14 cellular contexts compared by ENCODE assay signal in genomic region chr22:39017596-39018365, GRCh38. TPM values are rescaled to one million over a fixed set of nuclear protein-coding genes. Genes with fewer than 3 reads are reported as not detected.
A peak's percentile ranks its signal among the peaks of the same experiment; 100 is the strongest.
DNase-seq lines count a peak whose midpoint lies in the region; ATAC-seq and TF ChIP-seq lines count a peak whose summit lies in the region.
"Had no signal": no experiment of that assay in that cellular context is flagged by ENCODE, and none has a peak within 500 bp of the region (broad histone marks: within the 10 kb centered on the region; RNA-seq: fewer than 3 reads in every experiment).

No MANE protein-coding gene starts in this region.

- no peak for TF ChIP-seq CTCF in neural crest cell (conservative IDR thresholded peaks at IDR 0.05)

- no peaks in the 10 kb centered on the region for H3K9me3 Mint-ChIP-seq in activated CD4-positive, alpha-beta T cell treated with anti-CD3 and anti-CD28 coated beads, Interleukin-2, amount 10 ng/mL, durations not matched to agents 24 days and 14 days
- no peaks in the 10 kb centered on the region for H3K9me3 Mint-ChIP-seq in activated CD4-positive, alpha-beta T cell treated with anti-CD3 and anti-CD28 coated beads for 36 hours (ENCODE audit: low read depth)
- H3K9me3 Mint-ChIP-seq in T-cell, result no peaks in the 10 kb centered on the region
- H3K9me3 Mint-ChIP-seq in neural crest cell, result no peaks in the 10 kb centered on the region

- POLR2A ChIA-PET in activated CD4-positive, alpha-beta T cell treated with anti-CD3 and anti-CD28 coated beads for 36 hours (lab: Charles Lee), result no interaction called here
- POLR2A ChIA-PET in T-cell (lab: Charles Lee), result no interaction called here

- H3K36me3 Mint-ChIP-seq in activated CD4-positive, alpha-beta T cell treated with anti-CD3 and anti-CD28 coated beads, Interleukin-2, amount 10 ng/mL, durations not matched to agents 24 days and 14 days (ENCODE audit: low read depth), result peaks cover 32% of the 10 kb centered on the region
- peaks cover 16% of the 10 kb centered on the region for H3K36me3 Mint-ChIP-seq in activated CD4-positive, alpha-beta T cell treated with anti-CD3 and anti-CD28 coated beads for 36 hours (ENCODE audit: low read depth)
- H3K36me3 Mint-ChIP-seq in T-cell (peaks cover 7% of the 10 kb centered on the region), neural crest cell (ENCODE audit: low read depth) (no peaks in the 10 kb centered on the region)

- H3K27ac Mint-ChIP-seq in activated CD4-positive, alpha-beta T cell treated with anti-CD3 and anti-CD28 coated beads, Interleukin-2, amount 10 ng/mL, durations not matched to agents 24 days and 14 days, result peak overlapping the region; percentile 58
- no peak overlapping the region for H3K27ac Mint-ChIP-seq in activated CD4-positive, alpha-beta T cell treated with anti-CD3 and anti-CD28 coated beads for 36 hours
- H3K27ac Mint-ChIP-seq in T-cell (peak overlapping the region; percentile 72 to 80), neural crest cell (ENCODE audit: unreplicated experiment) (peak overlapping the region; percentile 84)

- intact Hi-C loops in activated CD4-positive, alpha-beta T cell treated with anti-CD3 and anti-CD28 coated beads, Interleukin-2, amount 10 ng/mL, durations not matched to agents 24 days and 14 days (cut with micrococcal nuclease), result no loop called here
- intact Hi-C loops in activated CD4-positive, alpha-beta T cell treated with anti-CD3 and anti-CD28 coated beads for 36 hours (cut with DNase I, micrococcal nuclease), result loop anchor here (10.0 kb wide), 2 partner anchors 297 to 507 kb away; partner anchors contain the start of genes ATF4 (in 1 of the 2) and RPL3 (in 1 of the 2)

- no peaks in the 10 kb centered on the region for H3K27me3 Mint-ChIP-seq in activated CD4-positive, alpha-beta T cell treated with anti-CD3 and anti-CD28 coated beads, Interleukin-2, amount 10 ng/mL, durations not matched to agents 24 days and 14 days
- no peaks in the 10 kb centered on the region for H3K27me3 Mint-ChIP-seq in activated CD4-positive, alpha-beta T cell treated with anti-CD3 and anti-CD28 coated beads for 36 hours
- no peaks in the 10 kb centered on the region for H3K27me3 Mint-ChIP-seq in T-cell
- no peaks in the 10 kb centered on the region for H3K27me3 Mint-ChIP-seq in neural crest cell (ENCODE audit: low read depth)

- H3K4me1 Mint-ChIP-seq in activated CD4-positive, alpha-beta T cell treated with anti-CD3 and anti-CD28 coated beads, Interleukin-2, amount 10 ng/mL, durations not matched to agents 24 days and 14 days, result peaks cover 46% of the 10 kb centered on the region
- H3K4me1 Mint-ChIP-seq in activated CD4-positive, alpha-beta T cell treated with anti-CD3 and anti-CD28 coated beads for 36 hours, result peaks cover 44% of the 10 kb centered on the region
- peaks cover 46 to 66% (median 62%) of the 10 kb centered on the region in 3 donors for H3K4me1 Mint-ChIP-seq in T-cell
- H3K4me1 Mint-ChIP-seq in neural crest cell, result peaks cover 43% of the 10 kb centered on the region

- CTCF ChIA-PET in activated CD4-positive, alpha-beta T cell treated with anti-CD3 and anti-CD28 coated beads for 36 hours (lab: Charles Lee), result interaction anchor here (0.8 kb wide), 1 partner anchor 148 kb away, joined by 3 read pairs; no protein-coding TSS in a partner anchor
- CTCF ChIA-PET in T-cell (lab: Charles Lee), result no interaction called here

- DNase-seq in activated CD4-positive, alpha-beta T cell treated with anti-CD3 and anti-CD28 coated beads, Interleukin-2, amount 10 ng/mL, durations not matched to agents 24 days and 14 days, result no peak
- DNase-seq in activated CD4-positive, alpha-beta T cell treated with anti-CD3 and anti-CD28 coated beads for 36 hours, result no peak
- DNase-seq in T-cell, result no peak
- peak; percentile 90 for DNase-seq in iPS DF 19.7 (ENCODE audit: low read depth, low spot score)
- DNase-seq in neural crest cell (ENCODE audit: low read depth, low spot score), result no peak
- no peak for DNase-seq in NCI-H1417 treated with DMSO at 0.1 percent for 48 hours (lab: John Stamatoyannopoulos, UW)
- DNase-seq in medulla oblongata (ENCODE audit: extremely low spot score), result no peak
- DNase-seq: adrenal gland; C1 segment of cervical spinal cord; central memory CD4-positive, alpha-beta T cell; DND-41; occipital lobe; right lobe of liver had no signal

- ATAC-seq in activated CD4-positive, alpha-beta T cell treated with anti-CD3 and anti-CD28 coated beads for 36 hours, result no peak
- no peak for ATAC-seq in T-cell (replicated peaks in 1 of 4)
- no peak for ATAC-seq in activated CD4-positive, CD25-positive, alpha-beta regulatory T cell treated with anti-CD3 and anti-CD28 coated beads, Interleukin-2, amount 50 U/mL, for 24 hours
- ATAC-seq: right lobe of liver had no signal

- no peak overlapping the region for H3K4me3 Mint-ChIP-seq in activated CD4-positive, alpha-beta T cell treated with anti-CD3 and anti-CD28 coated beads, Interleukin-2, amount 10 ng/mL, durations not matched to agents 24 days and 14 days
- H3K4me3 Mint-ChIP-seq in activated CD4-positive, alpha-beta T cell treated with anti-CD3 and anti-CD28 coated beads for 36 hours, result no peak overlapping the region
- peak overlapping the region in 2 of 3 donors; percentile 21 to 54 for H3K4me3 Mint-ChIP-seq in T-cell
- peak overlapping the region; percentile 51 for H3K4me3 Mint-ChIP-seq in neural crest cell

RNA-seq across cellular contexts. Expression of gene APOBEC3D, which starts 3.1 kb away (rescaled TPM):
- total RNA-seq in activated CD4-positive, alpha-beta T cell treated with anti-CD3 and anti-CD28 coated beads, Interleukin-2, amount 10 ng/mL, durations not matched to agents 24 days and 14 days, result 26.2 and 26.7 TPM in 2 replicates
- 10 to 100 TPM; 27.0 to 28.2 TPM for total RNA-seq in activated CD4-positive, alpha-beta T cell treated with anti-CD3 and anti-CD28 coated beads for 36 hours
- total RNA-seq in T-cell (10 to 100 TPM; 17.1 to 27.2 (median 24.4) TPM), neural crest cell (1.1 and 1.4 TPM in 2 replicates)

RNA-seq across cellular contexts. Expression of gene APOBEC3C, which starts 3.7 kb away (rescaled TPM):
- 73.6 and 74.8 TPM in 2 replicates for total RNA-seq in activated CD4-positive, alpha-beta T cell treated with anti-CD3 and anti-CD28 coated beads, Interleukin-2, amount 10 ng/mL, durations not matched to agents 24 days and 14 days
- 10 to 100 TPM; 75.3 to 98.5 TPM for total RNA-seq in activated CD4-positive, alpha-beta T cell treated with anti-CD3 and anti-CD28 coated beads for 36 hours
- total RNA-seq in T-cell (10 to 100 TPM; 32.9 to 61.7 (median 52.1) TPM), neural crest cell (8.1 and 9.5 TPM in 2 replicates)

RNA-seq across cellular contexts. Expression of gene APOBEC3F, which starts 22.9 kb away (rescaled TPM):
- total RNA-seq in activated CD4-positive, alpha-beta T cell treated with anti-CD3 and anti-CD28 coated beads, Interleukin-2, amount 10 ng/mL, durations not matched to agents 24 days and 14 days, result 16.9 and 19.8 TPM in 2 replicates
- total RNA-seq in activated CD4-positive, alpha-beta T cell treated with anti-CD3 and anti-CD28 coated beads for 36 hours, result 10 to 100 TPM; 19.0 to 24.5 TPM
- total RNA-seq in T-cell (10 to 100 TPM; 14.3 to 29.1 (median 18.5) TPM), neural crest cell (5.9 and 6.7 TPM in 2 replicates)

RNA-seq across cellular contexts. Expression of gene APOBEC3B, which starts 35.6 kb away (rescaled TPM):
- total RNA-seq in activated CD4-positive, alpha-beta T cell treated with anti-CD3 and anti-CD28 coated beads, Interleukin-2, amount 10 ng/mL, durations not matched to agents 24 days and 14 days, result 25.4 and 26.1 TPM in 2 replicates
- total RNA-seq in activated CD4-positive, alpha-beta T cell treated with anti-CD3 and anti-CD28 coated beads for 36 hours, result 1 to 10 TPM; 8.0 to 8.5 TPM
- total RNA-seq in T-cell, result 1 to 10 TPM; 1.4 to 2.4 (median 1.9) TPM
- total RNA-seq in neural crest cell, result 12.3 and 14.5 TPM in 2 replicates
- total RNA-seq: occipital lobe had no signal

RNA-seq across cellular contexts. Expression of gene APOBEC3G, which starts 59.3 kb away (rescaled TPM):
- total RNA-seq in activated CD4-positive, alpha-beta T cell treated with anti-CD3 and anti-CD28 coated beads, Interleukin-2, amount 10 ng/mL, durations not matched to agents 24 days and 14 days, result 47.2 and 48.5 TPM in 2 replicates
- total RNA-seq in activated CD4-positive, alpha-beta T cell treated with anti-CD3 and anti-CD28 coated beads for 36 hours, result 10 to 100 TPM; 45.9 to 47.4 TPM
- 10 to 100 TPM; 29.7 to 71.3 (median 62.7) TPM for total RNA-seq in T-cell
- 1.3 and 2.1 TPM in 2 replicates for total RNA-seq in neural crest cell

Comparison
In these comparisons a context has a peak if more than half of its experiments do, and no peak if none do; other contexts are left out.
1. H3K4me3 Mint-ChIP-seq: peak in T-cell (2 of 3) and neural crest cell (single experiment); none in activated CD4-positive, alpha-beta T cell treated with anti-CD3 and anti-CD28 coated beads, Interleukin-2, amount 10 ng/mL, durations not matched to agents 24 days and 14 days (single experiment) and activated CD4-positive, alpha-beta T cell treated with anti-CD3 and anti-CD28 coated beads for 36 hours (single experiment).